18 cellular contexts compared by ENCODE assay signal in the genomic region with DNA sequence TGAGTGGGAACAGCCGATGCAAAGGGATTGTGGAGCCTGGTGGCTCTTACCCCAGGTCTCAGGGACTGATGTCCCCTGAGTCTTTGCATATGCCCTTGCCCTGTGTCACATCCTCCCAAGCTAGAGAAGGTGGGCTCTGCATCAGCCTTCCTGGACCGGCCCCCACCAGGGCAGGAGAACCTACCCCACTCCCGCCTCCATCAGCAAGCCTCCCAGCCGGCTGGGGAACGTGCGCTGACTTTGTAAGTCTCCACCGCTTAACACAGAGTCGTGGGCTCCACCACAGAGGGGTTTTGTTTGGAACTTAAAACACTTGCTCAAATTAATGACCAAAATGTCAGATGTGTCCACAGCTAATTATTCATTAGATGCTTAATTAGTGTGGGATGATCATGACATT.
"Had no signal": no experiment of that assay in that cellular context is flagged by ENCODE, and none has a peak within 500 bp of the region (broad histone marks: within the 10 kb centered on the region; RNA-seq: fewer than 3 reads in every experiment).

No MANE protein-coding gene starts in this region.

- H3K4me1 Mint-ChIP-seq: IgD-negative memory B cell had no signal

- DNase-seq: Kasumi-1, MM.1S, NCI-H1436, NCI-H187, NCI-H2029, NCI-H2081 treated with DMSO at 0.1 percent for 48 hours, NCI-H2171, NCI-H226, NCI-H510A, NCI-H524 treated with DMSO at 0.1 percent for 48 hours, NCI-H774, RPMI8226 had no signal

- H3K9me3 ChIP-seq: SK-N-SH had no signal

- H3K27ac Mint-ChIP-seq: IgD-negative memory B cell had no signal

- H3K9me3 Mint-ChIP-seq: IgD-negative memory B cell had no signal

- H3K4me3 Mint-ChIP-seq: IgD-negative memory B cell had no signal

- H3K36me3 Mint-ChIP-seq: IgD-negative memory B cell had no signal

- H3K9ac ChIP-seq: KMS-11, SK-N-SH had no signal

- H3K4me3 ChIP-seq: K562 had no signal

- H3K27ac ChIP-seq: KMS-11 had no signal

- FAIRE-seq: HepG2, K562, RCC 7860 had no signal

- ATAC-seq: HepG2, K562 had no signal

- H3K4me2 ChIP-seq: KMS-11, SK-N-SH had no signal
